ENCODE assay signal across 8 cellular contexts in the genomic region with DNA sequence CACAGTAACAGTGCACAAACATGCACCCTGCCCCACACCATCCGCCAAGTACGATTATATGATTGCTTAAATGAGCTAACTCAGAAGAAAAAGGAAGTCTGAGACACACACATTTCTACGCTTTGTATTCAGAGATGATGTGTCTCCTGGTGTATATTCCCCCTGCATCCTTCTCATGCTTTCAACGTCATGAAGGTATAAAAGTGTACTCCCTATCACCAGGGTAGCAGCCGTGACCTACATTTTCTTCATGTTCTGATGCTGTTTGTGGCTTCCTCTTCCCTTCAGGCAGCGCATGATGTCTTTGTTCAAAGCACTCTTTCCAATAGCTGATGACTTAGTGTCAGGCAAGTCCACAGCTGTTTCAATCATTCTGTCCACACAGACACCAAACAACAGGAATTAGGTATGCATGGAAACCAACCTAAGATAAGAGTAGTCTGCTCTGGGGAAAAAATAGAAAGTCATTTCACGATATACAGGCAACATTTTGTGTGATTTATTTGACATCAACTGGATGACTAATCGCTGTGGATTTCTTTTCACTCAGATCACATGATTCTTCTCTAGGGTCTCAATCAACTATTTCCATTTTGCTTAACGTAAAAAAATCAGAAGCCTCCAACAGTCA.
DNase-seq lines count a peak whose midpoint lies in the region; ATAC-seq, FAIRE-seq and TF ChIP-seq lines count a peak whose summit lies in the region.

No MANE protein-coding gene starts in this region.

- peaks cover 18% of the 10 kb centered on the region for H3K36me3 Mint-ChIP-seq in activated naive CD4-positive, alpha-beta T cell treated with anti-CD3 and anti-CD28 coated beads, Interleukin-2, amount 10 ng/mL, durations not matched to agents 7 days and 5 days

- no peaks in the 10 kb centered on the region for H3K27me3 Mint-ChIP-seq in activated naive CD4-positive, alpha-beta T cell treated with anti-CD3 and anti-CD28 coated beads, Interleukin-2, amount 10 ng/mL, durations not matched to agents 7 days and 5 days

- FAIRE-seq in RCC 7860 (lab: Jason Lieb, UNC), result peak; percentile 74

- H3K4me3 Mint-ChIP-seq in activated naive CD4-positive, alpha-beta T cell treated with anti-CD3 and anti-CD28 coated beads, Interleukin-2, amount 10 ng/mL, durations not matched to agents 7 days and 5 days, result peak overlapping the region; percentile 58

- DNase-seq in GF-D8 (lab: John Stamatoyannopoulos, UW) (peak; percentile 7), RCC 7860 (ENCODE audit: low spot score) (peak; percentile 83), left lobe of liver (ENCODE audit: low spot score) (no peak), lower leg skin (ENCODE audit: low spot score in 2 of 2) (no peak), occipital lobe (lab: John Stamatoyannopoulos, UW) (no peak), GM19240 (ENCODE audit: insufficient read length, low spot score) (no peak)
- DNase-seq in activated naive CD4-positive, alpha-beta T cell treated with anti-CD3 and anti-CD28 coated beads, Interleukin-2, amount 10 ng/mL, durations not matched to agents 7 days and 5 days, result peak; percentile 74
- peak; percentile 49 to 97 (median 83) for DNase-seq in stimulated activated naive CD4-positive, alpha-beta T cell (lab: John Stamatoyannopoulos, UW)

- no peak for TF ChIP-seq POLR2A in lower leg skin (IDR thresholded peaks at IDR 0.05)

- CTCF ChIA-PET in activated naive CD4-positive, alpha-beta T cell treated with anti-CD3 and anti-CD28 coated beads, Interleukin-2, amount 10 ng/mL, durations not matched to agents 7 days and 5 days (lab: Charles Lee), result interaction anchor here (0.7 to 3.4 kb wide), 7 partner anchors 9 to 279 kb away, joined by 3 to 18 read pairs (median 4); no protein-coding TSS in a partner anchor

- intact Hi-C loops in lower leg skin (cut with DNase I; ENCODE audit: low total_unique reads), result no loop called here

- H3K4me1 Mint-ChIP-seq in activated naive CD4-positive, alpha-beta T cell treated with anti-CD3 and anti-CD28 coated beads, Interleukin-2, amount 10 ng/mL, durations not matched to agents 7 days and 5 days, result peaks cover 62% of the 10 kb centered on the region

- H3K9me3 Mint-ChIP-seq in activated naive CD4-positive, alpha-beta T cell treated with anti-CD3 and anti-CD28 coated beads, Interleukin-2, amount 10 ng/mL, durations not matched to agents 7 days and 5 days, result peaks cover 6% of the 10 kb centered on the region

- WGBS in lower leg skin, 2 donors, result 29 to 32% methylated on average over 9 of the region's 9 CpGs

- H3K27ac Mint-ChIP-seq in activated naive CD4-positive, alpha-beta T cell treated with anti-CD3 and anti-CD28 coated beads, Interleukin-2, amount 10 ng/mL, durations not matched to agents 7 days and 5 days, result peak overlapping the region; percentile 91

- no peak for TF ChIP-seq CTCF in lower leg skin (IDR thresholded peaks at IDR 0.05)

- ATAC-seq in left lobe of liver, result peak; percentile 28

- H3K4me3 ChIP-seq in lower leg skin (ENCODE audit: low read depth, poor library complexity, severe bottlenecking), result no peak overlapping the region

Comparison
In these comparisons a context has a peak if more than half of its experiments do, and no peak if none do; other contexts are left out.
1. DNase-seq: peak in GF-D8 (single experiment), RCC 7860 (single experiment), activated naive CD4-positive, alpha-beta T cell treated with anti-CD3 and anti-CD28 coated beads, Interleukin-2, amount 10 ng/mL, durations not matched to agents 7 days and 5 days (single experiment) and stimulated activated naive CD4-positive, alpha-beta T cell (6 of 6); none in left lobe of liver (single experiment), lower leg skin (0 of 2), occipital lobe (single experiment) and GM19240 (single experiment).